In the genomic region with DNA sequence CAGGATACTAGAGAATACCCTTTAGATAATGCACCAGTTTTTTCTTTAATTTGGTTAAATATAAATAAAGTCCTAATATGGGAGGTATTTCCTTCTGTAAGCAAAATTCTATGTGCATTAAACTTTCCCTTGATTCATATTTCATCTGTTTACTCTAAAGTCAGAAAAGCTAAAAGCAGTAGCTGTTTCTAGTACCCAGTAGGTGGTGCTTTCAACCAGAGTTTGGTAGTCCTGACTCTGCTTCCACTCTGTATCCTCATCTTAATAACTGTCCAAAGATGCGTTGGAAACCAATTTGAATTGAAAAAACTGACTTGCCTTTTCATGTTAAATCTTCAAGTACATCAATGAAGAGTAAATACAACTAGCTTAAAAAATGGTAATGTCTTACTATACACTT, we compare ENCODE assay signal across 11 cellular contexts.
DNase-seq lines count a peak whose midpoint lies in the region; TF ChIP-seq lines count a peak whose summit lies in the region.
"Had no signal": no experiment of that assay in that cellular context is flagged by ENCODE, and none has a peak within 500 bp of the region (broad histone marks: within the 10 kb centered on the region; RNA-seq: fewer than 3 reads in every experiment).

No MANE protein-coding gene starts in this region.

- H3K4me1 Mint-ChIP-seq in MCF 10A (ENCODE audit: insufficient read depth, unreplicated experiment) (no peaks in the 10 kb centered on the region), Calu3 (ENCODE audit: low read depth, unreplicated experiment) (no peaks in the 10 kb centered on the region)
- no peaks in the 10 kb centered on the region for H3K4me1 Mint-ChIP-seq in activated naive CD4-positive, alpha-beta T cell treated with anti-CD3 and anti-CD28 coated beads for 36 hours (ENCODE audit: low read depth)
- H3K4me1 Mint-ChIP-seq: activated CD4-positive, alpha-beta memory T cell treated with anti-CD3 and anti-CD28 coated beads, Interleukin-2, amount 10 ng/mL, durations not matched to agents 7 days and 5 days; stimulated activated effector memory CD8-positive, alpha-beta T cell treated with anti-CD3 and anti-CD28 coated beads, Interleukin-12 subunit alpha, Interleukin-12 subunit beta, amount 100 ng/mL, for 72 hours had no signal

- no peak overlapping the region for H3K27ac ChIP-seq in breast epithelium

- H3K9me3 ChIP-seq in breast epithelium = no peaks in the 10 kb centered on the region

- H3K4me3 Mint-ChIP-seq in MCF 10A (ENCODE audit: unreplicated experiment) = no peak overlapping the region
- H3K4me3 Mint-ChIP-seq in activated naive CD4-positive, alpha-beta T cell treated with anti-CD3 and anti-CD28 coated beads for 36 hours = no peak overlapping the region
- no peak overlapping the region for H3K4me3 Mint-ChIP-seq in Calu3 (ENCODE audit: low read depth, unreplicated experiment)
- H3K4me3 Mint-ChIP-seq: activated CD4-positive, alpha-beta memory T cell treated with anti-CD3 and anti-CD28 coated beads, Interleukin-2, amount 10 ng/mL, durations not matched to agents 7 days and 5 days; stimulated activated effector memory CD8-positive, alpha-beta T cell treated with anti-CD3 and anti-CD28 coated beads, Interleukin-12 subunit alpha, Interleukin-12 subunit beta, amount 100 ng/mL, for 72 hours had no signal

- DNase-seq in MCF 10A (ENCODE audit: unreplicated experiment) = peak; percentile 18
- no peak for DNase-seq in breast epithelium (ENCODE audit: low spot score in 2 of 2)
- peak; percentile 48 for DNase-seq in RKO (ENCODE audit: low spot score)
- peak; percentile 32 for DNase-seq in epithelial cell of esophagus (ENCODE audit: low read depth)
- peak; percentile 45 for DNase-seq in superior temporal gyrus (ENCODE audit: extremely low spot score)
- DNase-seq in activated naive CD4-positive, alpha-beta T cell treated with anti-CD3 and anti-CD28 coated beads for 36 hours = no peak
- no peak for DNase-seq in occipital lobe (lab: John Stamatoyannopoulos, UW)
- DNase-seq in Calu3 = no peak
- DNase-seq: activated CD4-positive, alpha-beta memory T cell treated with anti-CD3 and anti-CD28 coated beads, Interleukin-2, amount 10 ng/mL, durations not matched to agents 7 days and 5 days had no signal

- POLR2A ChIA-PET in MCF 10A (lab: Yijun Ruan, JAX) = no interaction called here

- H3K36me3 Mint-ChIP-seq in MCF 10A (ENCODE audit: insufficient read depth, unreplicated experiment) (no peaks in the 10 kb centered on the region), Calu3 (ENCODE audit: insufficient read depth, unreplicated experiment) (no peaks in the 10 kb centered on the region)
- no peaks in the 10 kb centered on the region for H3K36me3 Mint-ChIP-seq in activated naive CD4-positive, alpha-beta T cell treated with anti-CD3 and anti-CD28 coated beads for 36 hours (ENCODE audit: low read depth)
- H3K36me3 Mint-ChIP-seq: stimulated activated effector memory CD8-positive, alpha-beta T cell treated with anti-CD3 and anti-CD28 coated beads, Interleukin-12 subunit alpha, Interleukin-12 subunit beta, amount 100 ng/mL, for 72 hours had no signal

- peak; percentile 18 for TF ChIP-seq CTCF in MCF 10A (IDR thresholded peaks at IDR 0.05; ENCODE audit: unreplicated experiment)
- TF ChIP-seq CTCF in breast epithelium (IDR thresholded peaks at IDR 0.05) = no peak
- TF ChIP-seq CTCF in epithelial cell of esophagus (IDR thresholded peaks at IDR 0.05; ENCODE audit: insufficient read depth, low read depth, low read length, missing control alignments) = peak; percentile 48
- TF ChIP-seq CTCF in Calu3 (IDR thresholded peaks at IDR 0.05; ENCODE audit: unreplicated experiment) = no peak

- H3K27me3 ChIP-seq in breast epithelium = no peaks in the 10 kb centered on the region

- H3K27me3 Mint-ChIP-seq in MCF 10A (ENCODE audit: insufficient read depth, unreplicated experiment) = peaks cover 49% of the 10 kb centered on the region
- H3K27me3 Mint-ChIP-seq in activated naive CD4-positive, alpha-beta T cell treated with anti-CD3 and anti-CD28 coated beads for 36 hours (ENCODE audit: low read depth) = no peaks in the 10 kb centered on the region
- no peaks in the 10 kb centered on the region for H3K27me3 Mint-ChIP-seq in Calu3 (ENCODE audit: unreplicated experiment)
- H3K27me3 Mint-ChIP-seq: activated CD4-positive, alpha-beta memory T cell treated with anti-CD3 and anti-CD28 coated beads, Interleukin-2, amount 10 ng/mL, durations not matched to agents 7 days and 5 days had no signal

- TF ChIP-seq POLR2A in breast epithelium (IDR thresholded peaks at IDR 0.05) = no peak

- H3K4me1 ChIP-seq in breast epithelium = no peaks in the 10 kb centered on the region

- intact Hi-C loops in MCF 10A (cut with micrococcal nuclease) (loop anchor here (10.0 kb wide), 2 partner anchors 990 to 1560 kb away; no protein-coding TSS in a partner anchor), breast epithelium (cut with DNase I; ENCODE audit: low total_unique reads) (no loop called here), Calu3 (cut with micrococcal nuclease; ENCODE audit: unreplicated experiment) (no loop called here)
- intact Hi-C loops in activated naive CD4-positive, alpha-beta T cell treated with anti-CD3 and anti-CD28 coated beads for 36 hours (cut with micrococcal nuclease) = no loop called here

- H3K27ac Mint-ChIP-seq in MCF 10A (ENCODE audit: low read depth, unreplicated experiment) = no peak overlapping the region
- no peak overlapping the region for H3K27ac Mint-ChIP-seq in activated naive CD4-positive, alpha-beta T cell treated with anti-CD3 and anti-CD28 coated beads for 36 hours
- no peak overlapping the region for H3K27ac Mint-ChIP-seq in Calu3 (ENCODE audit: unreplicated experiment)
- H3K27ac Mint-ChIP-seq: activated CD4-positive, alpha-beta memory T cell treated with anti-CD3 and anti-CD28 coated beads, Interleukin-2, amount 10 ng/mL, durations not matched to agents 7 days and 5 days; stimulated activated effector memory CD8-positive, alpha-beta T cell treated with anti-CD3 and anti-CD28 coated beads, Interleukin-12 subunit alpha, Interleukin-12 subunit beta, amount 100 ng/mL, for 72 hours had no signal

- H3K36me3 ChIP-seq in breast epithelium = no peaks in the 10 kb centered on the region

- CTCF ChIA-PET in MCF 10A (lab: Yijun Ruan, JAX) = interaction anchor here (0.6 to 2.0 kb wide), 15 partner anchors 10 to 1560 kb away, joined by 3 to 9 read pairs (median 3); no protein-coding TSS in a partner anchor
- CTCF ChIA-PET in activated naive CD4-positive, alpha-beta T cell treated with anti-CD3 and anti-CD28 coated beads for 36 hours (lab: Charles Lee) = interaction anchor here (0.5 to 0.8 kb wide), 2 partner anchors 22 to 51 kb away, joined by 3 to 4 read pairs; no protein-coding TSS in a partner anchor
- CTCF ChIA-PET in Calu3 (lab: Charles Lee) = no interaction called here

- H3K9me3 Mint-ChIP-seq in MCF 10A (ENCODE audit: unreplicated experiment) (no peaks in the 10 kb centered on the region), Calu3 (ENCODE audit: low read depth, unreplicated experiment) (peaks cover 12% of the 10 kb centered on the region)
- peaks cover 2% of the 10 kb centered on the region for H3K9me3 Mint-ChIP-seq in activated naive CD4-positive, alpha-beta T cell treated with anti-CD3 and anti-CD28 coated beads for 36 hours

- BruUV-seq in MCF 10A (replicated peaks; lab: Mats Ljungman, UMichigan) (no TSS peak), Calu3 (replicated peaks; lab: Mats Ljungman, UMichigan) (no TSS peak)

- H3K4me3 ChIP-seq in breast epithelium (no peak overlapping the region), epithelial cell of esophagus (ENCODE audit: low read length) (no peak overlapping the region)
- H3K4me3 ChIP-seq: GM12878 had no signal

Comparison
In these comparisons a context has a peak if more than half of its experiments do, and no peak if none do; other contexts are left out.
1. DNase-seq: peak in MCF 10A (single experiment), RKO (single experiment), epithelial cell of esophagus (single experiment) and superior temporal gyrus (single experiment); none in breast epithelium (0 of 2), activated naive CD4-positive, alpha-beta T cell treated with anti-CD3 and anti-CD28 coated beads for 36 hours (single experiment), occipital lobe (single experiment) and Calu3 (single experiment).
2. CTCF ChIP-seq: peak in MCF 10A (single experiment) and epithelial cell of esophagus (single experiment); none in breast epithelium (0 of 3) and Calu3 (single experiment).